ENCODE assay signal across 2 cellular contexts in the genomic region with DNA sequence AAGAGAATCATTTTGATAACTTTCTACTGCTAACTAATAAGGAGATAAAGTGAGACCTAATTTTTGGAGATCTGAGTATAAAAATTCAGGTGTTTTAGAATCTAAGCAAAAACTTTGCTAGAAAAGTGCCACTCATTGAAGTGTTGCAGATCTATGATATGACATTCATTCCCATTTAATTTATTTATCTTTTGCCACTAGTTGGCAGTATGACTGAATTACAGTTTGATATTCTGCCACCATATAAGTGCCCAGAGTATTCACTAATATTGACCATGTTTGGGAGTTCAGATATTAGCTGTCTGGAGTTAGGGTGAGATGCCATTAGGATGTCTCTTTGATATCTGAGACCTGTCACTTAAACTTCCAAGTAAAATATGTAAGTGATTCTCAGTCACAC.
TF ChIP-seq lines count a peak whose summit lies in the region.

No MANE protein-coding gene starts in this region.

TF ChIP-seq in SK-N-SH, 30 proteins besides CTCF, POLR2A, EP300 and RAD21 (continued from another document):
- TF ChIP-seq, protein P1, sequence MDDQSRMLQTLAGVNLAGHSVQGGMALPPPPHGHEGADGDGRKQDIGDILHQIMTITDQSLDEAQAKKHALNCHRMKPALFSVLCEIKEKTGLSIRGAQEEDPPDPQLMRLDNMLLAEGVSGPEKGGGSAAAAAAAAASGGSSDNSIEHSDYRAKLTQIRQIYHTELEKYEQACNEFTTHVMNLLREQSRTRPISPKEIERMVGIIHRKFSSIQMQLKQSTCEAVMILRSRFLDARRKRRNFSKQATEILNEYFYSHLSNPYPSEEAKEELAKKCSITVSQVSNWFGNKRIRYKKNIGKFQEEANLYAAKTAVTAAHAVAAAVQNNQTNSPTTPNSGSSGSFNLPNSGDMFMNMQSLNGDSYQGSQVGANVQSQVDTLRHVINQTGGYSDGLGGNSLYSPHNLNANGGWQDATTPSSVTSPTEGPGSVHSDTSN (IDR thresholded peaks at IDR 0.05): no peak
- TF ChIP-seq CHD2 (IDR thresholded peaks at IDR 0.05; ENCODE audit: low read length, partially characterized antibody) (no peak), FOXM1 (IDR thresholded peaks at IDR 0.05; ENCODE audit: low read depth) (no peak), TAF1 (IDR thresholded peaks at IDR 0.05; ENCODE audit: borderline replicate concordance, low read depth, low read length) (no peak), RFX5 (IDR thresholded peaks at IDR 0.05; ENCODE audit: low read length) (no peak), FOSL2 (IDR thresholded peaks at IDR 0.05; ENCODE audit: borderline replicate concordance, low read depth) (no peak), ELF1 (IDR thresholded peaks at IDR 0.05) (no peak)
- TF ChIP-seq, protein P2, sequence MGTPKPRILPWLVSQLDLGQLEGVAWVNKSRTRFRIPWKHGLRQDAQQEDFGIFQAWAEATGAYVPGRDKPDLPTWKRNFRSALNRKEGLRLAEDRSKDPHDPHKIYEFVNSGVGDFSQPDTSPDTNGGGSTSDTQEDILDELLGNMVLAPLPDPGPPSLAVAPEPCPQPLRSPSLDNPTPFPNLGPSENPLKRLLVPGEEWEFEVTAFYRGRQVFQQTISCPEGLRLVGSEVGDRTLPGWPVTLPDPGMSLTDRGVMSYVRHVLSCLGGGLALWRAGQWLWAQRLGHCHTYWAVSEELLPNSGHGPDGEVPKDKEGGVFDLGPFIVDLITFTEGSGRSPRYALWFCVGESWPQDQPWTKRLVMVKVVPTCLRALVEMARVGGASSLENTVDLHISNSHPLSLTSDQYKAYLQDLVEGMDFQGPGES (IDR thresholded peaks at IDR 0.05; ENCODE audit: low read depth, low read length): no peak
- TF ChIP-seq, protein P3, sequence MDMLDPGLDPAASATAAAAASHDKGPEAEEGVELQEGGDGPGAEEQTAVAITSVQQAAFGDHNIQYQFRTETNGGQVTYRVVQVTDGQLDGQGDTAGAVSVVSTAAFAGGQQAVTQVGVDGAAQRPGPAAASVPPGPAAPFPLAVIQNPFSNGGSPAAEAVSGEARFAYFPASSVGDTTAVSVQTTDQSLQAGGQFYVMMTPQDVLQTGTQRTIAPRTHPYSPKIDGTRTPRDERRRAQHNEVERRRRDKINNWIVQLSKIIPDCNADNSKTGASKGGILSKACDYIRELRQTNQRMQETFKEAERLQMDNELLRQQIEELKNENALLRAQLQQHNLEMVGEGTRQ (IDR thresholded peaks at IDR 0.05; ENCODE audit: borderline replicate concordance, low read depth, low read length): no peak

TF ChIP-seq in SK-N-SH treated with all-trans-retinoic acid at 6 μM for 48 hours, 23 proteins besides CTCF, POLR2A, EP300 and RAD21 (continued from another document):
- TF ChIP-seq BACH2 (CRISPR knock-in tag; IDR thresholded peaks at IDR 0.05; ENCODE audit: borderline replicate concordance): no peak
- TF ChIP-seq ZNF70 (CRISPR knock-in tag; IDR thresholded peaks at IDR 0.05): no peak
TF ChIP-seq in SK-N-SH treated with all-trans-retinoic acid at 6 μM for 48 hours: peak in this region for 0.
